Comparison of ENCODE assay signal across 8 cellular contexts in genomic region chr11:115256326-115257197, GRCh38.
A peak's percentile ranks its signal among the peaks of the same experiment; 100 is the strongest.
DNase-seq lines count a peak whose midpoint lies in the region; ATAC-seq and TF ChIP-seq lines count a peak whose summit lies in the region.

No MANE protein-coding gene starts in this region.

- H3K9me2 ChIP-seq in PC-3 (replicated peaks; ENCODE audit: low read length): no peaks in the 10 kb centered on the region

- H3K9ac ChIP-seq in PC-3 (ENCODE audit: low read length): no peak overlapping the region

- H3K4me3 Mint-ChIP-seq in brain: peak overlapping the region in 4 of 5 experiments; percentile 23 to 59 (median 40)
- no peak overlapping the region for H3K4me3 Mint-ChIP-seq in activated CD4-positive, alpha-beta memory T cell treated with anti-CD3 and anti-CD28 coated beads, Interleukin-2, amount 10 ng/mL, durations not matched to agents 7 days and 5 days

- H3K36me3 ChIP-seq in PC-3 (ENCODE audit: low read depth, low read length): no peaks in the 10 kb centered on the region

- H3K9me3 ChIP-seq in PC-3 (ENCODE audit: low read length): peaks cover 10% of the 10 kb centered on the region; the same call in 1 of the 2 replicates

- DNase-seq in G401 (ENCODE audit: low spot score) (peak; percentile 68), GM20000 (ENCODE audit: low spot score) (peak; percentile 42), PC-3 (no peak), activated T-cell treated with anti-CD3 and anti-CD28 coated beads for 4 hours (no peak)
- DNase-seq in activated CD4-positive, alpha-beta memory T cell treated with anti-CD3 and anti-CD28 coated beads, Interleukin-2, amount 10 ng/mL, durations not matched to agents 7 days and 5 days: no peak
- DNase-seq in activated T-cell treated with anti-CD3 and anti-CD28 coated beads, Interleukin-2, amount 50 U/mL, for 1 hour: no peak

- TF ChIP-seq CTCF in GM20000 (IDR thresholded peaks at IDR 0.05; ENCODE audit: extremely low read depth, missing control alignments) (no peak), brain (conservative IDR thresholded peaks at IDR 0.05) (no peak), PC-3 (conservative IDR thresholded peaks at IDR 0.05; ENCODE audit: low read depth, low read length) (no peak)

- no peak overlapping the region for H3K4me3 ChIP-seq in PC-3 (ENCODE audit: low read length)

- H3K27ac ChIP-seq in PC-3 (ENCODE audit: low read length): no peak overlapping the region

- no peaks in the 10 kb centered on the region for H3K9me3 Mint-ChIP-seq in brain
- H3K9me3 Mint-ChIP-seq in activated CD4-positive, alpha-beta memory T cell treated with anti-CD3 and anti-CD28 coated beads, Interleukin-2, amount 10 ng/mL, durations not matched to agents 7 days and 5 days: no peaks in the 10 kb centered on the region

- intact Hi-C loops in PC-3 (cut with micrococcal nuclease): no loop called here

- no peaks in the 10 kb centered on the region for H3K4me1 ChIP-seq in PC-3 (ENCODE audit: insufficient read depth, low read length)

- ATAC-seq in HG03520 (IDR thresholded peaks at IDR 0.05; ENCODE audit: unreplicated experiment): peak; percentile 92
- no peak for ATAC-seq in PC-3

- no peaks in the 10 kb centered on the region for H3K27me3 Mint-ChIP-seq in brain
- peaks cover 2% of the 10 kb centered on the region for H3K27me3 Mint-ChIP-seq in activated CD4-positive, alpha-beta memory T cell treated with anti-CD3 and anti-CD28 coated beads, Interleukin-2, amount 10 ng/mL, durations not matched to agents 7 days and 5 days

- in situ Hi-C loops in G401 (cut with HindIII; ENCODE audit: low sequenced_read_pairs): no loop called here

- POLR2A ChIA-PET in activated CD4-positive, alpha-beta memory T cell treated with anti-CD3 and anti-CD28 coated beads, Interleukin-2, amount 10 ng/mL, durations not matched to agents 7 days and 5 days (lab: Charles Lee): no interaction called here
- POLR2A ChIA-PET in PC-3 (lab: Charles Lee; ENCODE audit: unreplicated experiment): no interaction called here

- H3K27me3 ChIP-seq in PC-3 (ENCODE audit: low read length): no peaks in the 10 kb centered on the region

- no peaks in the 10 kb centered on the region for H3K79me2 ChIP-seq in PC-3 (ENCODE audit: low read length)

- H3K4me2 ChIP-seq in PC-3 (ENCODE audit: low read length): no peak overlapping the region

- no peak overlapping the region for H2AFZ ChIP-seq in PC-3 (ENCODE audit: low read length)

- no peaks in the 10 kb centered on the region for H3K36me3 Mint-ChIP-seq in brain
- no peaks in the 10 kb centered on the region for H3K36me3 Mint-ChIP-seq in activated CD4-positive, alpha-beta memory T cell treated with anti-CD3 and anti-CD28 coated beads, Interleukin-2, amount 10 ng/mL, durations not matched to agents 7 days and 5 days (ENCODE audit: low read depth)

- peaks cover 59% of the 10 kb centered on the region for H3K4me1 Mint-ChIP-seq in brain
- peaks cover 10% of the 10 kb centered on the region for H3K4me1 Mint-ChIP-seq in activated CD4-positive, alpha-beta memory T cell treated with anti-CD3 and anti-CD28 coated beads, Interleukin-2, amount 10 ng/mL, durations not matched to agents 7 days and 5 days

- H3K27ac Mint-ChIP-seq in brain: peak overlapping the region; percentile 35 to 89 (median 79)
- H3K27ac Mint-ChIP-seq in activated CD4-positive, alpha-beta memory T cell treated with anti-CD3 and anti-CD28 coated beads, Interleukin-2, amount 10 ng/mL, durations not matched to agents 7 days and 5 days: no peak overlapping the region

- no peaks in the 10 kb centered on the region for H3F3A ChIP-seq in PC-3 (ENCODE audit: low read length, unreplicated experiment)

- no peaks in the 10 kb centered on the region for H4K20me1 ChIP-seq in PC-3 (ENCODE audit: low read length)

- CTCF ChIA-PET in activated CD4-positive, alpha-beta memory T cell treated with anti-CD3 and anti-CD28 coated beads, Interleukin-2, amount 10 ng/mL, durations not matched to agents 7 days and 5 days (lab: Charles Lee): no interaction called here
- CTCF ChIA-PET in PC-3 (lab: Charles Lee): no interaction called here

- no TSS peak for BruUV-seq in PC-3 (replicated peaks; lab: Mats Ljungman, UMichigan)

Comparison
In these comparisons a context has a peak if more than half of its experiments do, and no peak if none do; other contexts are left out.
1. DNase-seq: peak in G401 (single experiment) and GM20000 (single experiment); none in activated CD4-positive, alpha-beta memory T cell treated with anti-CD3 and anti-CD28 coated beads, Interleukin-2, amount 10 ng/mL, durations not matched to agents 7 days and 5 days (single experiment), activated T-cell treated with anti-CD3 and anti-CD28 coated beads, Interleukin-2, amount 50 U/mL, for 1 hour (single experiment), PC-3 (single experiment) and activated T-cell treated with anti-CD3 and anti-CD28 coated beads for 4 hours (single experiment).